Comparison of ENCODE assay signal across 1 cellular context in genomic region chr16:10385725-10386516, GRCh38.
TF ChIP-seq lines count a peak whose summit lies in the region.

ATF7IP2 (plus strand) TSS chr16:10386061; CDS start chr16:10430621, 44,560 bp downstream.

TF ChIP-seq in HepG2, 621 proteins besides CTCF, POLR2A, EP300 and RAD21 (continued from another document and continues in another):
- TF ChIP-seq ZNF800 (CRISPR knock-in tag; IDR thresholded peaks at IDR 0.05), result peak; percentile 80; the same call in 1 of the 2 replicates
- TF ChIP-seq HES4 (CRISPR knock-in tag; IDR thresholded peaks at IDR 0.05; ENCODE audit: borderline replicate concordance), result peak; percentile 97
- peak; percentile 99 for TF ChIP-seq ZNF407 (CRISPR knock-in tag; IDR thresholded peaks at IDR 0.05; ENCODE audit: not compliant biosample characterization)
- TF ChIP-seq AKNA (CRISPR knock-in tag; IDR thresholded peaks at IDR 0.05; ENCODE audit: borderline replicate concordance), result no peak; the same call in 1 of the 2 replicates
- peak; percentile 95 for TF ChIP-seq MLLT10 (CRISPR knock-in tag; IDR thresholded peaks at IDR 0.05)
- peak; percentile 97; the same call in 1 of the 2 replicates for TF ChIP-seq ZNF510 (CRISPR knock-in tag; IDR thresholded peaks at IDR 0.05; ENCODE audit: low read depth)
- peak; percentile 94; the same call in 1 of the 2 replicates for TF ChIP-seq ZNF552 (CRISPR knock-in tag; IDR thresholded peaks at IDR 0.05; ENCODE audit: borderline replicate concordance)
- peak; percentile 75; the same call in 1 of the 2 replicates for TF ChIP-seq ZNF572 (CRISPR knock-in tag; IDR thresholded peaks at IDR 0.05)
- TF ChIP-seq GPN1 (CRISPR knock-in tag; IDR thresholded peaks at IDR 0.05; ENCODE audit: borderline replicate concordance), result peak; percentile 92; the same call in 1 of the 2 replicates
- TF ChIP-seq KDM2A (CRISPR knock-in tag; IDR thresholded peaks at IDR 0.05; ENCODE audit: borderline replicate concordance, low read depth), result peak; percentile 98
- TF ChIP-seq ZNF790 (CRISPR knock-in tag; IDR thresholded peaks at IDR 0.05; ENCODE audit: borderline replicate concordance), result peak; percentile 90; the same call in 1 of the 2 replicates
- TF ChIP-seq MED8 (CRISPR knock-in tag; IDR thresholded peaks at IDR 0.05; ENCODE audit: insufficient replicate concordance), result peak; percentile 83
- no peak; the same call in 1 of the 2 replicates for TF ChIP-seq ZNF24 (IDR thresholded peaks at IDR 0.05)
- TF ChIP-seq RFXAP (CRISPR knock-in tag; IDR thresholded peaks at IDR 0.05; ENCODE audit: borderline replicate concordance), result peak; percentile 96
- peak; percentile 98 for TF ChIP-seq SAP130 (CRISPR knock-in tag; IDR thresholded peaks at IDR 0.05; ENCODE audit: low read depth)
- TF ChIP-seq TP53 (CRISPR knock-in tag; conservative IDR thresholded peaks at IDR 0.05), result peak; percentile 64; the same call in 1 of the 2 replicates
- TF ChIP-seq ZNF839 (CRISPR knock-in tag; IDR thresholded peaks at IDR 0.05; ENCODE audit: borderline replicate concordance), result peak; percentile 92; the same call in 1 of the 2 replicates
- peak; percentile 40; the same call in 1 of the 2 replicates for TF ChIP-seq ZNF639 (CRISPR knock-in tag; conservative IDR thresholded peaks at IDR 0.05)
- peak; percentile 96 for TF ChIP-seq ZNF331 (CRISPR knock-in tag; IDR thresholded peaks at IDR 0.05)
- TF ChIP-seq KAT2B (IDR thresholded peaks at IDR 0.05; ENCODE audit: borderline replicate concordance, low read depth, low read length), result no peak
- peak; percentile 91 for TF ChIP-seq ZNF18 (CRISPR knock-in tag; IDR thresholded peaks at IDR 0.05; ENCODE audit: insufficient replicate concordance)
- no peak for TF ChIP-seq ZNF20 (CRISPR knock-in tag; IDR thresholded peaks at IDR 0.05)
- TF ChIP-seq PLSCR1 (CRISPR knock-in tag; IDR thresholded peaks at IDR 0.05; ENCODE audit: borderline replicate concordance), result no peak
- peak; percentile 97 for TF ChIP-seq U2AF1 (optimal IDR thresholded peaks at IDR 0.05; ENCODE audit: low read depth, low read length)
- peak; percentile 75 for TF ChIP-seq BCL6 (CRISPR knock-in tag; IDR thresholded peaks at IDR 0.05)
- TF ChIP-seq HHEX (CRISPR knock-in tag; IDR thresholded peaks at IDR 0.05), result peak; percentile 11; the same call in 1 of the 2 replicates
- peak; percentile 95 for TF ChIP-seq ZNF768 (CRISPR knock-in tag; IDR thresholded peaks at IDR 0.05)
- TF ChIP-seq ZBTB3 (CRISPR knock-in tag; IDR thresholded peaks at IDR 0.05; ENCODE audit: borderline replicate concordance, low read depth), result peak; percentile 92; the same call in 1 of the 2 replicates
- TF ChIP-seq PHF8 (CRISPR knock-in tag; IDR thresholded peaks at IDR 0.05), result peak; percentile 100
- peak; percentile 85 for TF ChIP-seq ZNF749 (CRISPR knock-in tag; IDR thresholded peaks at IDR 0.05; ENCODE audit: borderline replicate concordance)
- TF ChIP-seq ARID5B (CRISPR knock-in tag; IDR thresholded peaks at IDR 0.05), result peak; percentile 87
